18 cellular contexts compared by ENCODE assay signal in the genomic region with DNA sequence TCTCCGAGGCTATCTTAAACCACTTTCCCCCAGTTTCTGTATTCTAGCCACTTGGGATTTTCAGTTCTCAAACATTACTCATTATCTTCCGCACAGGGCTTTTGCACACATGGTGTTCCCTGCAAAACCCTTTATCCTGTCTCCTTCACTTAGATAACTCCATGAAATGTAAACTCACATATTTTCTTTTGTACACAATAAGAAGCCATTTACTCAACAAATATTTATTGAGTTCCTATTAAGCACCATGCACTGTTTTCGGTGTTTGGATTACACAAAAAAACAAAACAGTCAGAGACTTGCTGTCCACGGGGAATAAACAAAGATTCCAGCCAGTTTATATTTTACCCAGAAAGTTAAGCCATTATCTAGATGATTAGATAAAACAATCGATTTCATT.
DNase-seq lines count a peak whose midpoint lies in the region; ATAC-seq, FAIRE-seq and TF ChIP-seq lines count a peak whose summit lies in the region.
"Had no signal": no experiment of that assay in that cellular context is flagged by ENCODE, and none has a peak within 500 bp of the region (broad histone marks: within the 10 kb centered on the region; RNA-seq: fewer than 3 reads in every experiment).

No MANE protein-coding gene starts in this region.

- no peak for ATAC-seq in SK-N-SH treated with all-trans-retinoic acid at 6 μM for 48 hours
- ATAC-seq: A549 had no signal

- TF ChIP-seq CTCF in LNCaP clone FGC (IDR thresholded peaks at IDR 0.05; ENCODE audit: control insufficient read depth, extremely low read depth, insufficient read depth) (no peak), VCaP (conservative IDR thresholded peaks at IDR 0.05) (no peak)

- DNase-seq in DMS53 treated with DMSO at 0.1 percent for 48 hours (lab: John Stamatoyannopoulos, UW; ENCODE audit: unreplicated experiment): peak; percentile 5
- peak; percentile 88 for DNase-seq in LNCaP clone FGC (ENCODE audit: low read depth)
- DNase-seq in H54 (ENCODE audit: insufficient read length, low spot score): no peak
- no peak for DNase-seq in NCI-H2196 treated with DMSO at 0.1 percent for 48 hours (lab: John Stamatoyannopoulos, UW; ENCODE audit: unreplicated experiment)
- DNase-seq: CD4-positive, alpha-beta memory T cell; DMS153; DND-41; HCEC 1CT; HFFc6; KG1 had no signal

- peak overlapping the region; percentile 20; the same call in 1 of the 2 replicates for H3K27ac ChIP-seq in VCaP
- H3K27ac ChIP-seq: A549, BLaER1 had no signal

- FAIRE-seq in H54 (lab: Jason Lieb, UNC): no peak
- FAIRE-seq: A549, G401.6, GM12891, GM19239, H1 had no signal

- TF ChIP-seq POLR2A in H54 (IDR thresholded peaks at IDR 0.05; ENCODE audit: low read depth, low read length): no peak

- H3K4me3 ChIP-seq in LNCaP clone FGC (ENCODE audit: low read depth, low read length): no peak overlapping the region
- H3K4me3 ChIP-seq: A549, BLaER1 had no signal

TF ChIP-seq in SK-N-SH treated with all-trans-retinoic acid at 6 μM for 48 hours, 23 proteins besides CTCF, POLR2A, EP300 and RAD21:
- no peak for TF ChIP-seq BACH2 (CRISPR knock-in tag; IDR thresholded peaks at IDR 0.05; ENCODE audit: borderline replicate concordance)
- no peak for TF ChIP-seq ZFP30 (CRISPR knock-in tag; IDR thresholded peaks at IDR 0.05)
- TF ChIP-seq, protein P1, sequence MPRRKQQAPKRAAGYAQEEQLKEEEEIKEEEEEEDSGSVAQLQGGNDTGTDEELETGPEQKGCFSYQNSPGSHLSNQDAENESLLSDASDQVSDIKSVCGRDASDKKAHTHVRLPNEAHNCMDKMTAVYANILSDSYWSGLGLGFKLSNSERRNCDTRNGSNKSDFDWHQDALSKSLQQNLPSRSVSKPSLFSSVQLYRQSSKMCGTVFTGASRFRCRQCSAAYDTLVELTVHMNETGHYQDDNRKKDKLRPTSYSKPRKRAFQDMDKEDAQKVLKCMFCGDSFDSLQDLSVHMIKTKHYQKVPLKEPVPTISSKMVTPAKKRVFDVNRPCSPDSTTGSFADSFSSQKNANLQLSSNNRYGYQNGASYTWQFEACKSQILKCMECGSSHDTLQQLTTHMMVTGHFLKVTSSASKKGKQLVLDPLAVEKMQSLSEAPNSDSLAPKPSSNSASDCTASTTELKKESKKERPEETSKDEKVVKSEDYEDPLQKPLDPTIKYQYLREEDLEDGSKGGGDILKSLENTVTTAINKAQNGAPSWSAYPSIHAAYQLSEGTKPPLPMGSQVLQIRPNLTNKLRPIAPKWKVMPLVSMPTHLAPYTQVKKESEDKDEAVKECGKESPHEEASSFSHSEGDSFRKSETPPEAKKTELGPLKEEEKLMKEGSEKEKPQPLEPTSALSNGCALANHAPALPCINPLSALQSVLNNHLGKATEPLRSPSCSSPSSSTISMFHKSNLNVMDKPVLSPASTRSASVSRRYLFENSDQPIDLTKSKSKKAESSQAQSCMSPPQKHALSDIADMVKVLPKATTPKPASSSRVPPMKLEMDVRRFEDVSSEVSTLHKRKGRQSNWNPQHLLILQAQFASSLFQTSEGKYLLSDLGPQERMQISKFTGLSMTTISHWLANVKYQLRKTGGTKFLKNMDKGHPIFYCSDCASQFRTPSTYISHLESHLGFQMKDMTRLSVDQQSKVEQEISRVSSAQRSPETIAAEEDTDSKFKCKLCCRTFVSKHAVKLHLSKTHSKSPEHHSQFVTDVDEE (CRISPR knock-in tag; IDR thresholded peaks at IDR 0.05): no peak
- TF ChIP-seq, protein P2, sequence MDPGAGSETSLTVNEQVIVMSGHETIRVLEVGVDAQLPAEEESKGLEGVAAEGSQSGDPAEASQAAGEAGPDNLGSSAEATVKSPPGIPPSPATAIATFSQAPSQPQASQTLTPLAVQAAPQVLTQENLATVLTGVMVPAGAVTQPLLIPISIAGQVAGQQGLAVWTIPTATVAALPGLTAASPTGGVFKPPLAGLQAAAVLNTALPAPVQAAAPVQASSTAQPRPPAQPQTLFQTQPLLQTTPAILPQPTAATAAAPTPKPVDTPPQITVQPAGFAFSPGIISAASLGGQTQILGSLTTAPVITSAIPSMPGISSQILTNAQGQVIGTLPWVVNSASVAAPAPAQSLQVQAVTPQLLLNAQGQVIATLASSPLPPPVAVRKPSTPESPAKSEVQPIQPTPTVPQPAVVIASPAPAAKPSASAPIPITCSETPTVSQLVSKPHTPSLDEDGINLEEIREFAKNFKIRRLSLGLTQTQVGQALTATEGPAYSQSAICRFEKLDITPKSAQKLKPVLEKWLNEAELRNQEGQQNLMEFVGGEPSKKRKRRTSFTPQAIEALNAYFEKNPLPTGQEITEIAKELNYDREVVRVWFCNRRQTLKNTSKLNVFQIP (CRISPR knock-in tag; IDR thresholded peaks at IDR 0.05; ENCODE audit: borderline replicate concordance, low read depth): no peak
- TF ChIP-seq OSR1 (CRISPR knock-in tag; IDR thresholded peaks at IDR 0.05): no peak
- TF ChIP-seq TOX (CRISPR knock-in tag; IDR thresholded peaks at IDR 0.05; ENCODE audit: borderline replicate concordance): no peak
- no peak for TF ChIP-seq ZFP3 (CRISPR knock-in tag; IDR thresholded peaks at IDR 0.05)
- no peak for TF ChIP-seq TCF4 (CRISPR knock-in tag; IDR thresholded peaks at IDR 0.05; ENCODE audit: borderline replicate concordance)
- TF ChIP-seq, protein P3, sequence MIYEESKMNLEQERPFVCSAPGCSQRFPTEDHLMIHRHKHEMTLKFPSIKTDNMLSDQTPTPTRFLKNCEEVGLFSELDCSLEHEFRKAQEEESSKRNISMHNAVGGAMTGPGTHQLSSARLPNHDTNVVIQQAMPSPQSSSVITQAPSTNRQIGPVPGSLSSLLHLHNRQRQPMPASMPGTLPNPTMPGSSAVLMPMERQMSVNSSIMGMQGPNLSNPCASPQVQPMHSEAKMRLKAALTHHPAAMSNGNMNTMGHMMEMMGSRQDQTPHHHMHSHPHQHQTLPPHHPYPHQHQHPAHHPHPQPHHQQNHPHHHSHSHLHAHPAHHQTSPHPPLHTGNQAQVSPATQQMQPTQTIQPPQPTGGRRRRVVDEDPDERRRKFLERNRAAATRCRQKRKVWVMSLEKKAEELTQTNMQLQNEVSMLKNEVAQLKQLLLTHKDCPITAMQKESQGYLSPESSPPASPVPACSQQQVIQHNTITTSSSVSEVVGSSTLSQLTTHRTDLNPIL (CRISPR knock-in tag; IDR thresholded peaks at IDR 0.05; ENCODE audit: low read depth): no peak
- no peak for TF ChIP-seq SNAI2 (CRISPR knock-in tag; IDR thresholded peaks at IDR 0.05)
- no peak for TF ChIP-seq GLIS3 (CRISPR knock-in tag; IDR thresholded peaks at IDR 0.05)
- TF ChIP-seq, protein P4, sequence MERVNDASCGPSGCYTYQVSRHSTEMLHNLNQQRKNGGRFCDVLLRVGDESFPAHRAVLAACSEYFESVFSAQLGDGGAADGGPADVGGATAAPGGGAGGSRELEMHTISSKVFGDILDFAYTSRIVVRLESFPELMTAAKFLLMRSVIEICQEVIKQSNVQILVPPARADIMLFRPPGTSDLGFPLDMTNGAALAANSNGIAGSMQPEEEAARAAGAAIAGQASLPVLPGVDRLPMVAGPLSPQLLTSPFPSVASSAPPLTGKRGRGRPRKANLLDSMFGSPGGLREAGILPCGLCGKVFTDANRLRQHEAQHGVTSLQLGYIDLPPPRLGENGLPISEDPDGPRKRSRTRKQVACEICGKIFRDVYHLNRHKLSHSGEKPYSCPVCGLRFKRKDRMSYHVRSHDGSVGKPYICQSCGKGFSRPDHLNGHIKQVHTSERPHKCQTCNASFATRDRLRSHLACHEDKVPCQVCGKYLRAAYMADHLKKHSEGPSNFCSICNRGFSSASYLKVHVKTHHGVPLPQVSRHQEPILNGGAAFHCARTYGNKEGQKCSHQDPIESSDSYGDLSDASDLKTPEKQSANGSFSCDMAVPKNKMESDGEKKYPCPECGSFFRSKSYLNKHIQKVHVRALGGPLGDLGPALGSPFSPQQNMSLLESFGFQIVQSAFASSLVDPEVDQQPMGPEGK (CRISPR knock-in tag; IDR thresholded peaks at IDR 0.05; ENCODE audit: borderline replicate concordance): no peak
- TF ChIP-seq CSDC2 (CRISPR knock-in tag; IDR thresholded peaks at IDR 0.05): no peak
- no peak for TF ChIP-seq ZNF8 (CRISPR knock-in tag; IDR thresholded peaks at IDR 0.05)
- no peak for TF ChIP-seq ISL1 (CRISPR knock-in tag; IDR thresholded peaks at IDR 0.05)
TF ChIP-seq in SK-N-SH treated with all-trans-retinoic acid at 6 μM for 48 hours: peak in this region for 0.

Comparison
In these comparisons a context has a peak if more than half of its experiments do, and no peak if none do; other contexts are left out.
1. DNase-seq: peak in DMS53 treated with DMSO at 0.1 percent for 48 hours (single experiment) and LNCaP clone FGC (single experiment); none in H54 (single experiment) and NCI-H2196 treated with DMSO at 0.1 percent for 48 hours (single experiment).